9 cellular contexts compared by ENCODE assay signal in genomic region chr19:47275866-47276461, GRCh38. TPM values are rescaled to one million over a fixed set of nuclear protein-coding genes. Genes with fewer than 3 reads are reported as not detected.
DNase-seq lines count a peak whose midpoint lies in the region; ATAC-seq and TF ChIP-seq lines count a peak whose summit lies in the region.
"Had no signal": no experiment of that assay in that cellular context is flagged by ENCODE, and none has a peak within 500 bp of the region (broad histone marks: within the 10 kb centered on the region; RNA-seq: fewer than 3 reads in every experiment).

No MANE protein-coding gene starts in this region.

- H3K9ac ChIP-seq in IMR-90 (ENCODE audit: low read depth, low read length): peak overlapping the region; percentile 47; the same call in 1 of the 2 replicates

- 68% methylated on average over 9 of the region's 12 CpGs; no CpG with 5 or more reads in 1 of the 2 experiments for WGBS in IMR-90 (ENCODE audit: extremely low coverage in 2 of 2, insufficient read length in 1 of 2), 2 experiments

- peak overlapping the region; percentile 18 for H2BK5ac ChIP-seq in IMR-90 (ENCODE audit: low read depth, low read length, poor library complexity, severe bottlenecking)

- peak overlapping the region; percentile 78 for H3K14ac ChIP-seq in IMR-90 (replicated peaks; ENCODE audit: low read depth, low read length)

- H2BK20ac ChIP-seq in IMR-90 (ENCODE audit: low read depth, low read length): no peak overlapping the region; the same call in 1 of the 2 replicates

- no peaks in the 10 kb centered on the region for H3K79me2 ChIP-seq in PC-9 (ENCODE audit: low read depth)

- H3K9me3 ChIP-seq in IMR-90 (ENCODE audit: control insufficient read depth, insufficient read depth, low read length): no peaks in the 10 kb centered on the region
- no peaks in the 10 kb centered on the region for H3K9me3 ChIP-seq in WERI-Rb-1 (ENCODE audit: severe bottlenecking)
- no peaks in the 10 kb centered on the region for H3K9me3 ChIP-seq in PC-9 (ENCODE audit: insufficient read depth, low read depth)

- H3K36me3 ChIP-seq in IMR-90 (ENCODE audit: control insufficient read depth, insufficient read depth, low read length): peaks cover 16% of the 10 kb centered on the region
- peaks cover 31% of the 10 kb centered on the region for H3K36me3 ChIP-seq in WERI-Rb-1
- H3K36me3 ChIP-seq in PC-9 (ENCODE audit: low read depth): no peaks in the 10 kb centered on the region

- no peak overlapping the region for H2BK15ac ChIP-seq in IMR-90 (ENCODE audit: low read depth, low read length)

- peaks cover 16% of the 10 kb centered on the region for H3K9me1 ChIP-seq in IMR-90 (ENCODE audit: insufficient read depth, low read length)

- H3K18ac ChIP-seq in IMR-90 (ENCODE audit: low read depth, low read length): no peak overlapping the region

- intact Hi-C loops in IMR-90 (cut with micrococcal nuclease) (loop anchor here (1.0 kb wide), 1 partner anchor 32 kb away; no protein-coding TSS in a partner anchor), PC-9 (cut with micrococcal nuclease; ENCODE audit: unreplicated experiment) (loop anchor here (10.0 kb wide), 1 partner anchor 329 kb away; the partner anchor contains the start of gene BICRA)

- H3K4me3 ChIP-seq in IMR-90 (ENCODE audit: insufficient read depth, low read depth, low read length) (no peak overlapping the region), WERI-Rb-1 (ENCODE audit: low read depth, low read length) (no peak overlapping the region), PC-9 (no peak overlapping the region)

- peak overlapping the region; percentile 64 for H3K4me3 Mint-ChIP-seq in chondrocyte (ENCODE audit: unreplicated experiment)
- H3K4me3 Mint-ChIP-seq in nephron: peak overlapping the region; percentile 90 to 97 (median 91)

- peaks cover 8% of the 10 kb centered on the region for H3K36me3 Mint-ChIP-seq in chondrocyte (ENCODE audit: low read depth)
- peaks cover 9% of the 10 kb centered on the region for H3K36me3 Mint-ChIP-seq in nephron (ENCODE audit: low read depth)

- no peaks in the 10 kb centered on the region for H3K27me3 Mint-ChIP-seq in chondrocyte (ENCODE audit: low read depth)
- H3K27me3 Mint-ChIP-seq in nephron (ENCODE audit: low read depth): peaks cover 12% of the 10 kb centered on the region

- H3K27ac ChIP-seq in IMR-90 (ENCODE audit: insufficient read depth, low read length) (peak overlapping the region; percentile 48; the same call in 1 of the 2 replicates), WERI-Rb-1 (no peak overlapping the region), PC-9 (no peak overlapping the region)

- TF ChIP-seq CTCF in IMR-90 (conservative IDR thresholded peaks at IDR 0.05; ENCODE audit: low read depth, low read length): no peak
- TF ChIP-seq CTCF in chondrocyte (IDR thresholded peaks at IDR 0.05): no peak
- no peak for TF ChIP-seq CTCF in nephron (IDR thresholded peaks at IDR 0.05; ENCODE audit: unreplicated experiment in 3 of 3)
- TF ChIP-seq CTCF in WERI-Rb-1 (IDR thresholded peaks at IDR 0.05; ENCODE audit: low read depth, low read length): no peak
- TF ChIP-seq CTCF in PC-9 (conservative IDR thresholded peaks at IDR 0.05): no peak

- DNase-seq in Ammon's horn (ENCODE audit: low spot score) (peak; percentile 21), IMR-90 (peak; percentile 57), chondrocyte (ENCODE audit: low spot score) (no peak), WERI-Rb-1 (no peak), medulla oblongata (ENCODE audit: extremely low spot score) (no peak), PC-9 (no peak), RPMI8226 (no peak)

- peaks cover 57% of the 10 kb centered on the region for H3F3A ChIP-seq in PC-9 (ENCODE audit: insufficient read depth, low read depth)

- H3K27me3 ChIP-seq in IMR-90 (ENCODE audit: control insufficient read depth, insufficient read depth, low read length): no peaks in the 10 kb centered on the region
- no peaks in the 10 kb centered on the region for H3K27me3 ChIP-seq in WERI-Rb-1 (ENCODE audit: insufficient read depth, low read depth, severe bottlenecking)
- no peaks in the 10 kb centered on the region for H3K27me3 ChIP-seq in PC-9 (ENCODE audit: insufficient read depth, low read depth)

- H3K56ac ChIP-seq in IMR-90 (ENCODE audit: extremely low read depth, insufficient read depth, low read length): no peak overlapping the region

- BruUV-seq in IMR-90 (replicated peaks; lab: Mats Ljungman, UMichigan) (no TSS peak), PC-9 (replicated peaks; lab: Mats Ljungman, UMichigan) (no TSS peak)

- H3K27ac Mint-ChIP-seq in chondrocyte (ENCODE audit: unreplicated experiment) (peak overlapping the region; percentile 70), nephron (peak overlapping the region; percentile 86 to 92 (median 89))

- H3K4me1 ChIP-seq in IMR-90 (ENCODE audit: control insufficient read depth, insufficient read depth, low read length) (peaks cover 14% of the 10 kb centered on the region), PC-9 (replicated peaks; ENCODE audit: insufficient read depth) (peaks cover 24% of the 10 kb centered on the region)

- H3K4me2 ChIP-seq in IMR-90 (ENCODE audit: low read depth, low read length): peak overlapping the region; percentile 67
- H3K4me2 ChIP-seq in PC-9: no peak overlapping the region

- H3K9me2 ChIP-seq in PC-9 (ENCODE audit: insufficient read depth): no peaks in the 10 kb centered on the region

- in situ Hi-C loops in IMR-90 (cut with MboI; ENCODE audit: low sequenced_read_pairs): loop anchor here (25.0 kb wide), 1 partner anchor 436 kb away; the partner anchor contains the start of gene EHD2

- dilution Hi-C loops in IMR-90 (cut with HindIII; ENCODE audit: low sequenced_read_pairs, unreplicated experiment): no loop called here

- no peak; the same call in 1 of the 2 replicates for TF ChIP-seq POLR2A in IMR-90 (IDR thresholded peaks at IDR 0.05; ENCODE audit: low read depth, low read length)

- peak overlapping the region; percentile 63 for H3K23ac ChIP-seq in IMR-90 (ENCODE audit: low read depth, low read length)

- H4K20me1 ChIP-seq in IMR-90 (ENCODE audit: insufficient read depth, low read length): peaks cover 20% of the 10 kb centered on the region
- H4K20me1 ChIP-seq in PC-9 (ENCODE audit: insufficient read depth): no peaks in the 10 kb centered on the region

- H2AK9ac ChIP-seq in IMR-90 (replicated peaks; ENCODE audit: low read depth, low read length, poor library complexity): peak overlapping the region; percentile 76

- TF ChIP-seq RAD21 in IMR-90 (IDR thresholded peaks at IDR 0.05; ENCODE audit: low read length): no peak

- H2BK120ac ChIP-seq in IMR-90 (ENCODE audit: low read depth, low read length): peak overlapping the region; percentile 38; the same call in 1 of the 2 replicates

- H4K8ac ChIP-seq in IMR-90 (ENCODE audit: low read depth in 2 of 2, low read length in 2 of 2): peak overlapping the region in 1 of 2 experiments; percentile 29; a peak in 1 of 4 replicates

- H3K79me1 ChIP-seq in IMR-90 (ENCODE audit: low read depth in 1 of 2, low read length in 2 of 2): peaks cover 6 to 35% of the 10 kb centered on the region in 2 experiments; a peak in 3 of 4 replicates

- H4K91ac ChIP-seq in IMR-90 (ENCODE audit: insufficient read depth, low read depth, low read length): peak overlapping the region; percentile 44; the same call in 1 of the 2 replicates

- H2AK5ac ChIP-seq in IMR-90 (ENCODE audit: low read depth, low read length): peak overlapping the region; percentile 79; the same call in 1 of the 2 replicates

- H3K9me3 Mint-ChIP-seq in chondrocyte (ENCODE audit: low read depth) (no peaks in the 10 kb centered on the region), nephron (no peaks in the 10 kb centered on the region)

- peak overlapping the region; percentile 67 for H3K4ac ChIP-seq in IMR-90 (ENCODE audit: low read depth, low read length)

- H4K5ac ChIP-seq in IMR-90 (ENCODE audit: low read depth, low read length): no peak overlapping the region

- ATAC-seq in IMR-90 (ENCODE audit: low read depth): no peak

- peak overlapping the region; percentile 13 for H2AFZ ChIP-seq in IMR-90 (replicated peaks; ENCODE audit: low read length, poor library complexity)
- H2AFZ ChIP-seq in PC-9: no peak overlapping the region

- POLR2A ChIA-PET in IMR-90 (lab: Charles Lee; ENCODE audit: unreplicated experiment): interaction anchor here (0.6 to 1.0 kb wide), 2 partner anchors 20 to 118 kb away, joined by 4 read pairs; partner anchors contain the start of gene CCDC9
- POLR2A ChIA-PET in PC-9 (lab: Charles Lee; ENCODE audit: unreplicated experiment): interaction anchor here (0.7 to 0.9 kb wide), 2 partner anchors 73 to 446 kb away, joined by 6 to 11 read pairs; partner anchors contain the start of gene DHX34

- CTCF ChIA-PET in IMR-90 (lab: Yijun Ruan, JAX): interaction anchor here (0.6 to 1.6 kb wide), 3 partner anchors 8 to 28 kb away, joined by 3 read pairs; no protein-coding TSS in a partner anchor
- CTCF ChIA-PET in PC-9 (lab: Charles Lee): interaction anchor here (0.6 to 1.2 kb wide), 3 partner anchors 9 to 161 kb away, joined by 3 read pairs; no protein-coding TSS in a partner anchor

- peaks cover 63% of the 10 kb centered on the region for H3K4me1 Mint-ChIP-seq in chondrocyte (ENCODE audit: low read depth)
- peaks cover 27% of the 10 kb centered on the region for H3K4me1 Mint-ChIP-seq in nephron

RNA-seq across cellular contexts. Expression of gene INAFM1, which starts 1.3 kb away (rescaled TPM):
- total RNA-seq in IMR-90 (2012; rRNA removed) (0.36 and 0.56 TPM in 2 replicates), chondrocyte (25.6 to 31.1 TPM (median 28.8 TPM) in 3 replicates), PC-9 (2021) (13.5 and 21.3 TPM in 2 replicates)
- 7.8 and 11.0 TPM in 2 replicates for polyA plus RNA-seq in IMR-90 (2012; rRNA removed)
- 3.7 and 17.5 TPM in 2 replicates for polyA plus RNA-seq in IMR-90 (2012; cell fraction: cytosol; rRNA removed)
- 25.4 and 47.4 TPM in 2 replicates for polyA plus RNA-seq in IMR-90 (2012; cell fraction: nucleus; rRNA removed; ENCODE audit: low replicate concordance)

RNA-seq across cellular contexts. Expression of gene CCDC9, which starts 19.6 kb away (rescaled TPM):
- 2.9 and 3.6 TPM in 2 replicates for total RNA-seq in IMR-90 (2012; rRNA removed)
- 8.6 and 9.6 TPM in 2 replicates for polyA plus RNA-seq in IMR-90 (2012; rRNA removed)
- 5.6 and 8.4 TPM in 2 replicates for polyA plus RNA-seq in IMR-90 (2012; cell fraction: cytosol; rRNA removed)
- 29.1 and 33.9 TPM in 2 replicates for polyA plus RNA-seq in IMR-90 (2012; cell fraction: nucleus; rRNA removed; ENCODE audit: low replicate concordance)
- total RNA-seq in chondrocyte: 41.3 to 62.4 TPM (median 59.4 TPM) in 3 replicates
- 34.7 and 37.0 TPM in 2 replicates for total RNA-seq in PC-9 (2021)

RNA-seq across cellular contexts. Expression of gene C5AR1, which starts 33.7 kb away (rescaled TPM):
- under 0.01 TPM in 1 of 2 replicates, not detected in the other for total RNA-seq in IMR-90 (2012; rRNA removed)
- polyA plus RNA-seq in IMR-90 (2012; rRNA removed): 1.0 TPM in 2 replicates
- polyA plus RNA-seq in IMR-90 (2012; cell fraction: cytosol; rRNA removed): 0.36 and 1.1 TPM in 2 replicates
- polyA plus RNA-seq in IMR-90 (2012; cell fraction: nucleus; rRNA removed; ENCODE audit: low replicate concordance): 12.7 and 23.5 TPM in 2 replicates
- 2.9 to 4.3 TPM (median 3.7 TPM) in 3 replicates for total RNA-seq in chondrocyte
- total RNA-seq in PC-9 (2021): 8.5 and 10.8 TPM in 2 replicates
- total RNA-seq: epithelial cell of proximal tubule had no signal

RNA-seq across cellular contexts. Expression of gene BBC3, which starts 45.0 kb away (rescaled TPM):
- total RNA-seq in IMR-90 (2012; rRNA removed) (1.6 and 1.9 TPM in 2 replicates), chondrocyte (12.6 to 16.1 TPM (median 15.2 TPM) in 3 replicates), PC-9 (2021) (18.3 and 18.8 TPM in 2 replicates)
- 6.5 and 7.3 TPM in 2 replicates for polyA plus RNA-seq in IMR-90 (2012; rRNA removed)
- 4.4 and 12.4 TPM in 2 replicates for polyA plus RNA-seq in IMR-90 (2012; cell fraction: cytosol; rRNA removed)
- 14.7 and 19.5 TPM in 2 replicates for polyA plus RNA-seq in IMR-90 (2012; cell fraction: nucleus; rRNA removed; ENCODE audit: low replicate concordance)

RNA-seq across cellular contexts. Expression of gene C5AR2, which starts 56.0 kb away (rescaled TPM):
- total RNA-seq in IMR-90 (2012; rRNA removed) (under 0.01 TPM in 1 of 2 replicates, not detected in the other), chondrocyte (0.07 to 0.34 TPM in 2 of 3 replicates, not detected in the other), PC-9 (2021) (not detected in 2 replicates)
- polyA plus RNA-seq in IMR-90 (2012; rRNA removed): not detected in 2 replicates
- polyA plus RNA-seq in IMR-90 (2012; cell fraction: cytosol; rRNA removed): 0.11 TPM in 1 of 2 replicates, not detected in the other
- 0.03 and 0.05 TPM in 2 replicates for polyA plus RNA-seq in IMR-90 (2012; cell fraction: nucleus; rRNA removed; ENCODE audit: low replicate concordance)
- total RNA-seq: epithelial cell of proximal tubule had no signal

Comparison
In these comparisons a context has a peak if more than half of its experiments do, and no peak if none do; other contexts are left out.
1. DNase-seq: peak in Ammon's horn (single experiment) and IMR-90 (single experiment); none in chondrocyte (single experiment), WERI-Rb-1 (single experiment), medulla oblongata (single experiment), PC-9 (0 of 2) and RPMI8226 (single experiment).